19 cellular contexts compared by ENCODE assay signal in the genomic region with DNA sequence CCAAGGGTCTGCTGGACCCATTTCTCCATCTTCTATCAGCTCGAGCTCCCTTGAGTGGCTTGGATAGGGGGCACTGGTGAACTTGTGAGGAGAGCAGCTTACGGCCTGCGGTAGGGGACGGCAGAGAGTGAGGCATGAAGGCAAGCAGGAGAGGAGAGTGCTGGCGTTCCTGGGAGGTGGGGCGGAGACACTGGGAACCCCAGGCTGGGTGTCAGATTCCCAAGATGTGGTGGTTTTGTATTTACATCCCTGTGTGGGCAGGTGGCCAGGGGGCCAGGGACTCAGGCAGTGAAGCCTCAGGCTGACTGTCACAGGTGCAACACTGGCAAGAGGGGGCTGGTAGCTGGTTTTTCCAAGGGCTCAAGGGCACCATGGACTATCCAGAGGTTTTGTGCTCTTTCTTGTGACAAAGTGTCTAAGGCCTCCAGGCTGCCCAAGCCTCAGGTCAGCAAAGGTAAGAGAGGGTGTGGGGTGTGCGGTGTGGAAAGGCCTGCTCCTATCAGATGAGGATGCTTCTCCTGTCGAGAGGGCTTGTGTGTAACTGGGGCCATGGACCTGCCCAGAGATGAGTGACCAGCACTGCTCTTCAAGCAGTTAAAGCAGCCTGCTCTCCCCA. TPM values are rescaled to one million over a fixed set of nuclear protein-coding genes. Genes with fewer than 3 reads are reported as not detected.
A peak's percentile ranks its signal among the peaks of the same experiment; 100 is the strongest.
DNase-seq lines count a peak whose midpoint lies in the region; ATAC-seq and TF ChIP-seq lines count a peak whose summit lies in the region.
"Had no signal": no experiment of that assay in that cellular context is flagged by ENCODE, and none has a peak within 500 bp of the region (broad histone marks: within the 10 kb centered on the region; RNA-seq: fewer than 3 reads in every experiment).

No MANE protein-coding gene starts in this region.

- DNase-seq in NCI-H2029 (lab: John Stamatoyannopoulos, UW) (peak; percentile 64), mesendoderm (peak; percentile 68), HPDE6-E6E7 (ENCODE audit: extremely low spot score) (no peak), OCI-M1 (lab: John Stamatoyannopoulos, UW) (no peak)
- DNase-seq: CD4-positive, alpha-beta memory T cell; DMS 273 treated with DMSO at 0.1 percent for 48 hours; IMR-90; Kasumi-1; NCI-H1105 treated with DMSO at 0.1 percent for 48 hours; NCI-H187; NCI-H2227 treated with DMSO at 0.1 percent for 48 hours; NCI-H524 treated with DMSO at 0.1 percent for 48 hours; PC-9; T-helper 17 cell had no signal

- no peaks in the 10 kb centered on the region for H3K79me2 ChIP-seq in mesendoderm (ENCODE audit: control insufficient read depth, insufficient read depth, low read length)

- H2BK15ac ChIP-seq in mesendoderm (replicated peaks; ENCODE audit: low read depth), result no peak overlapping the region

- no peak overlapping the region for H3K27ac ChIP-seq in BLaER1 treated with 17β-estradiol and CSF1 and Interleukin-3, amounts not matched to agents 10 nM and 100 nM
- H3K27ac ChIP-seq in VCaP, result peak overlapping the region; percentile 61; the same call in 1 of the 2 replicates
- H3K27ac ChIP-seq in mesendoderm (ENCODE audit: low read depth, low read length), result no peak overlapping the region
- H3K27ac ChIP-seq: PC-9 had no signal

- peaks cover 0 to 29% (median 16%) of the 10 kb centered on the region in 11 experiments; a peak in 18 of 22 replicates for H3K9me3 ChIP-seq in BLaER1 treated with 17β-estradiol and CSF1 and Interleukin-3, amounts not matched to agents 10 nM and 100 nM (replicated peaks in 1 of 11)

- peak overlapping the region; percentile 56 for H3K4ac ChIP-seq in mesendoderm (ENCODE audit: low read depth, low read length)

- H3K4me3 ChIP-seq in BLaER1 treated with 17β-estradiol and CSF1 and Interleukin-3, amounts not matched to agents 10 nM and 100 nM, result no peak overlapping the region
- no peak overlapping the region for H3K4me3 ChIP-seq in mesendoderm (ENCODE audit: low read length)
- H3K4me3 ChIP-seq: PC-9 had no signal

- no peaks in the 10 kb centered on the region for H3K36me3 ChIP-seq in BLaER1 treated with 17β-estradiol and CSF1 and Interleukin-3, amounts not matched to agents 10 nM and 100 nM
- no peaks in the 10 kb centered on the region for H3K36me3 ChIP-seq in mesendoderm (ENCODE audit: control insufficient read depth, insufficient read depth, low read length)

- H3K79me1 ChIP-seq in mesendoderm (ENCODE audit: low read length), result no peaks in the 10 kb centered on the region

- WGBS in mesendoderm (ENCODE audit: extremely low coverage, insufficient coverage, low lambda C conversion rate), result no CpG with 5 or more reads among the region's 8 CpGs

- no peak overlapping the region for H3K9ac ChIP-seq in BLaER1 treated with 17β-estradiol and CSF1 and Interleukin-3, amounts not matched to agents 10 nM and 100 nM
- no peak overlapping the region for H3K9ac ChIP-seq in mesendoderm (ENCODE audit: low read length)

- H3K4me2 ChIP-seq in BLaER1 treated with 17β-estradiol and CSF1 and Interleukin-3, amounts not matched to agents 10 nM and 100 nM, result peak overlapping the region in 6 of 11 experiments; percentile 34 to 72 (median 62); a peak in 8 of 22 replicates
- no peak overlapping the region for H3K4me2 ChIP-seq in mesendoderm (ENCODE audit: low read length)
- H3K4me2 ChIP-seq: PC-9 had no signal

- no peak overlapping the region for H3K23ac ChIP-seq in mesendoderm (ENCODE audit: low read length)

- no peak overlapping the region for H4K5ac ChIP-seq in mesendoderm (ENCODE audit: low read length)

- H4K8ac ChIP-seq in mesendoderm (ENCODE audit: low read depth, low read length), result no peak overlapping the region

- no peak overlapping the region for H2AK5ac ChIP-seq in mesendoderm (ENCODE audit: low read length)

- no peak for TF ChIP-seq CTCF in VCaP (conservative IDR thresholded peaks at IDR 0.05)

- H4K20me1 ChIP-seq in BLaER1 treated with 17β-estradiol and CSF1 and Interleukin-3, amounts not matched to agents 10 nM and 100 nM, result no peaks in the 10 kb centered on the region

- ATAC-seq in HG02678 (IDR thresholded peaks at IDR 0.05; ENCODE audit: unreplicated experiment) (no peak), GM18517 (IDR thresholded peaks at IDR 0.05; ENCODE audit: unreplicated experiment) (no peak)
- ATAC-seq: Right ventricle myocardium inferior, T-helper 17 cell had no signal

- no peaks in the 10 kb centered on the region for H3K27me3 ChIP-seq in BLaER1 treated with 17β-estradiol and CSF1 and Interleukin-3, amounts not matched to agents 10 nM and 100 nM
- no peaks in the 10 kb centered on the region for H3K27me3 ChIP-seq in mesendoderm (ENCODE audit: insufficient read depth, low read length, poor library complexity)

- H3K56ac ChIP-seq in mesendoderm (ENCODE audit: low read length), result no peak overlapping the region

- no peak overlapping the region for H2BK120ac ChIP-seq in mesendoderm (ENCODE audit: low read depth, low read length)

- no peak overlapping the region for H3K18ac ChIP-seq in mesendoderm (ENCODE audit: low read length)

- peaks cover 38 to 46% (median 42%) of the 10 kb centered on the region in 10 experiments for H3K4me1 ChIP-seq in BLaER1 treated with 17β-estradiol and CSF1 and Interleukin-3, amounts not matched to agents 10 nM and 100 nM
- H3K4me1 ChIP-seq in mesendoderm (ENCODE audit: control insufficient read depth, low read depth, low read length), result no peaks in the 10 kb centered on the region

- H2BK5ac ChIP-seq in mesendoderm (ENCODE audit: low read length), result no peak overlapping the region

RNA-seq across cellular contexts. Expression of gene ROR1, which starts 45.1 kb away (rescaled TPM):
- 18.6 TPM for polyA plus RNA-seq in mesendoderm (2013, experiment 1 of 2)
- 19.7 TPM for polyA plus RNA-seq in mesendoderm (2013, experiment 2 of 2)
- polyA plus RNA-seq: CD4-positive, alpha-beta memory T cell had no signal

Comparison
In these comparisons a context has a peak if more than half of its experiments do, and no peak if none do; other contexts are left out.
1. DNase-seq: peak in NCI-H2029 (single experiment) and mesendoderm (single experiment); none in HPDE6-E6E7 (single experiment) and OCI-M1 (single experiment).